In the genomic region with DNA sequence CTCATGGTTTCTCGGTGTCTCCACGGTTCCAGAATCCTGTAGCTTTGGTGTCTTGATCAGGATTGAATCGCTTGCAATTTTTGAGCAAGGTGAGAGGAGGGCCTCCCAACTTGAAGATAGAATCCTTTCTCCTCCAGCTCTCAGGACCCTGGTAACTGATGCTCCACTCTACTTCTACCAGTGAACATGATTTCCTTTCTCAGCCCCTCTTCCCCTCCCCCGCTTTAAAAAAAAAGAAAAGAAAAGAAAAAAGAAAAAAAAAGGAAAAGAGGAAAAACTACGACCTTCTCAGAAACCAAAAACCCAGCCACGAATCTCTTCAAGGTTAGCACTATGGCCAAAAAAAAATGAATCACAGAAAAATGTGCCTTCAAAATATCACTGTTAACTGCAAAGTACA, we compare ENCODE assay signal across 11 cellular contexts. TPM values are rescaled to one million over a fixed set of nuclear protein-coding genes. Genes with fewer than 3 reads are reported as not detected.
DNase-seq lines count a peak whose midpoint lies in the region; ATAC-seq and TF ChIP-seq lines count a peak whose summit lies in the region.
"Had no signal": no experiment of that assay in that cellular context is flagged by ENCODE, and none has a peak within 500 bp of the region (broad histone marks: within the 10 kb centered on the region; RNA-seq: fewer than 3 reads in every experiment).

No MANE protein-coding gene starts in this region.

- no peak for TF ChIP-seq CTCF in sigmoid colon (IDR thresholded peaks at IDR 0.05)

- peak overlapping the region; percentile 87 for H3K9ac ChIP-seq in ES-I3 (ENCODE audit: low read depth, low read length)

- TF ChIP-seq EP300 in sigmoid colon (IDR thresholded peaks at IDR 0.05), result no peak

- intact Hi-C loops in right cardiac atrium (cut with DNase I), result loop anchor here in 1 of 4 donors (10.0 kb wide), 1 partner anchor 60 kb away; no protein-coding TSS in a partner anchor
- intact Hi-C loops in sigmoid colon (cut with DNase I), result no loop called here

- peaks cover 3% of the 10 kb centered on the region for H3K36me3 Mint-ChIP-seq in T-helper 17 cell (ENCODE audit: low read depth)

- DNase-seq in T-helper 17 cell (no peak), right cardiac atrium (no peak), sigmoid colon (no peak), NCI-H1417 treated with DMSO at 0.1 percent for 48 hours (lab: John Stamatoyannopoulos, UW) (no peak), NCI-H2107 (lab: John Stamatoyannopoulos, UW) (no peak)
- DNase-seq: activated naive CD4-positive, alpha-beta T cell treated with anti-CD3 and anti-CD28 coated beads for 36 hours had no signal

- no peaks in the 10 kb centered on the region for H3K27me3 ChIP-seq in right cardiac atrium (ENCODE audit: control insufficient read depth, insufficient read depth)
- no peaks in the 10 kb centered on the region for H3K27me3 ChIP-seq in sigmoid colon

- ATAC-seq in T-helper 17 cell, result no peak
- ATAC-seq in right cardiac atrium, result no peak
- no peak for ATAC-seq in HG03097 (IDR thresholded peaks at IDR 0.05; ENCODE audit: low FRiP score, unreplicated experiment)
- no peak for ATAC-seq in HG03439 (IDR thresholded peaks at IDR 0.05; ENCODE audit: unreplicated experiment)

- no peaks in the 10 kb centered on the region for H3K36me3 ChIP-seq in ES-I3 (ENCODE audit: insufficient read depth, low read length)
- no peaks in the 10 kb centered on the region for H3K36me3 ChIP-seq in sigmoid colon

- H3K27ac ChIP-seq in right cardiac atrium (ENCODE audit: low read length), result no peak overlapping the region
- peak overlapping the region in 3 of 4 donors; percentile 88 to 89 (median 89) for H3K27ac ChIP-seq in sigmoid colon

- peaks cover 64% of the 10 kb centered on the region for H3K27me3 Mint-ChIP-seq in T-helper 17 cell

- no peak for TF ChIP-seq POLR2A in sigmoid colon (IDR thresholded peaks at IDR 0.05)

- H3K4me1 ChIP-seq in ES-I3 (ENCODE audit: insufficient read depth, low read length) (peaks cover 8% of the 10 kb centered on the region), right cardiac atrium (ENCODE audit: control insufficient read depth, insufficient read depth, low read length) (peaks cover 19% of the 10 kb centered on the region), sigmoid colon (peaks cover 0 to 62% (median 47%) of the 10 kb centered on the region in 4 donors)

- H3K4me3 Mint-ChIP-seq in T-helper 17 cell, result peak overlapping the region; percentile 41

- H3K4me3 ChIP-seq in right cardiac atrium (ENCODE audit: low read length) (peak overlapping the region; percentile 72), sigmoid colon (peak overlapping the region; percentile 48 to 79 (median 70))

- no peak overlapping the region for H3K27ac Mint-ChIP-seq in T-helper 17 cell
- H3K27ac Mint-ChIP-seq: activated naive CD4-positive, alpha-beta T cell treated with anti-CD3 and anti-CD28 coated beads for 36 hours; T-helper 1 cell treated with Interleukin-12 subunit alpha and Interleukin-12 subunit beta and Interleukin-4 antibody, amounts not matched to agents 30 μg/mL and 1 μg/mL, for 36 hours had no signal

- 39% methylated on average over 6 of the region's 6 CpGs for WGBS in right cardiac atrium
- 22 to 55% methylated on average over 6 of the region's 6 CpGs for WGBS in sigmoid colon, 2 donors

- H3K4me1 Mint-ChIP-seq in T-helper 17 cell, result peaks cover 15% of the 10 kb centered on the region

- no peaks in the 10 kb centered on the region for H3K9me3 ChIP-seq in ES-I3 (ENCODE audit: control insufficient read depth, insufficient read depth, low read length)
- H3K9me3 ChIP-seq in T-helper 17 cell (ENCODE audit: control insufficient read depth, low read length, poor library complexity, severe bottlenecking), result no peaks in the 10 kb centered on the region
- no peaks in the 10 kb centered on the region for H3K9me3 ChIP-seq in right cardiac atrium (ENCODE audit: control insufficient read depth, low read length)
- no peaks in the 10 kb centered on the region for H3K9me3 ChIP-seq in sigmoid colon

RNA-seq across cellular contexts. Expression of a gene that starts 1.2 kb away (rescaled TPM):
- total RNA-seq in T-helper 17 cell (10 to 100 TPM; 16.5 to 28.0 TPM), right cardiac atrium (10 to 100 TPM; 29.4 to 34.4 (median 30.1) TPM), sigmoid colon (10 to 100 TPM; 27.5 to 46.8 (median 33.6) TPM)
- polyA plus RNA-seq in right cardiac atrium (19.9 TPM), sigmoid colon (10 to 100 TPM; 14.8 to 26.9 (median 16.8) TPM)

RNA-seq across cellular contexts. Expression of a gene that starts 55.3 kb away (rescaled TPM):
- total RNA-seq in T-helper 17 cell, result under 1 TPM in 1 of 2 donors, not detected in 1; 0.15 TPM
- not detected for total RNA-seq in right cardiac atrium
- polyA plus RNA-seq in right cardiac atrium, result not detected
- total RNA-seq in sigmoid colon, result not detected
- polyA plus RNA-seq in sigmoid colon, result under 1 TPM in 1 of 3 donors, not detected in 2; 0.03 TPM
- total RNA-seq: activated naive CD4-positive, alpha-beta T cell treated with anti-CD3 and anti-CD28 coated beads for 36 hours; M059J had no signal
